10 cellular contexts compared by ENCODE assay signal in genomic region chr22:20205464-20205963, GRCh38. TPM values are rescaled to one million over a fixed set of nuclear protein-coding genes. Genes with fewer than 3 reads are reported as not detected.
DNase-seq lines count a peak whose midpoint lies in the region; ATAC-seq and TF ChIP-seq lines count a peak whose summit lies in the region.
"Had no signal": no experiment of that assay in that cellular context is flagged by ENCODE, and none has a peak within 500 bp of the region (broad histone marks: within the 10 kb centered on the region; RNA-seq: fewer than 3 reads in every experiment).

No MANE protein-coding gene starts in this region.

- WGBS in esophagus squamous epithelium, 2 donors: 90% methylated on average over 4 of the region's 15 CpGs; no CpG with 5 or more reads in 1 of the 2 donors

- intact Hi-C loops in esophagus squamous epithelium (cut with DNase I): no loop called here

- H3K9me3 ChIP-seq in RWPE2 (ENCODE audit: severe bottlenecking) (no peaks in the 10 kb centered on the region), esophagus squamous epithelium (no peaks in the 10 kb centered on the region)

- POLR2A ChIA-PET in activated CD4-positive, alpha-beta T cell treated with anti-CD3 and anti-CD28 coated beads, Interleukin-2, amount 10 ng/mL, durations not matched to agents 7 days and 5 days (lab: Charles Lee): no interaction called here

- H3K4me1 Mint-ChIP-seq in activated CD4-positive, alpha-beta T cell treated with anti-CD3 and anti-CD28 coated beads, Interleukin-2, amount 10 ng/mL, durations not matched to agents 7 days and 5 days: peaks cover 23% of the 10 kb centered on the region
- H3K4me1 Mint-ChIP-seq in stimulated activated effector memory CD8-positive, alpha-beta T cell treated with anti-CD3 and anti-CD28 coated beads, Interleukin-12 subunit alpha, Interleukin-12 subunit beta, amount 100 ng/mL, for 72 hours: peaks cover 32% of the 10 kb centered on the region

- TF ChIP-seq CTCF in RWPE2 (IDR thresholded peaks at IDR 0.05; ENCODE audit: poor library complexity, severe bottlenecking) (no peak), esophagus squamous epithelium (IDR thresholded peaks at IDR 0.05) (no peak)

- H3K27me3 Mint-ChIP-seq in activated CD4-positive, alpha-beta T cell treated with anti-CD3 and anti-CD28 coated beads, Interleukin-2, amount 10 ng/mL, durations not matched to agents 7 days and 5 days: no peaks in the 10 kb centered on the region

- ATAC-seq in RWPE2 (ENCODE audit: low read depth): no peak
- no peak for ATAC-seq in stimulated activated effector memory CD8-positive, alpha-beta T cell treated with anti-CD3 and anti-CD28 coated beads, Interleukin-12 subunit alpha, Interleukin-12 subunit beta, amount 100 ng/mL, for 72 hours

- H3K27ac ChIP-seq in RWPE2 (ENCODE audit: poor library complexity, severe bottlenecking) (peak overlapping the region; percentile 67), esophagus squamous epithelium (peak overlapping the region; percentile 84 to 90 (median 86))

- H3K4me1 ChIP-seq in RWPE2 (ENCODE audit: insufficient read depth, poor library complexity, severe bottlenecking): peaks cover 16% of the 10 kb centered on the region
- H3K4me1 ChIP-seq in esophagus squamous epithelium: peaks cover 25 to 60% (median 39%) of the 10 kb centered on the region in 3 donors

- TF ChIP-seq POLR2A in esophagus squamous epithelium (IDR thresholded peaks at IDR 0.05): no peak

- H3K4me3 ChIP-seq in RWPE2 (ENCODE audit: severe bottlenecking): peak overlapping the region; percentile 57
- peak overlapping the region in 2 of 4 donors; percentile 64 to 83 for H3K4me3 ChIP-seq in esophagus squamous epithelium

- CTCF ChIA-PET in activated CD4-positive, alpha-beta T cell treated with anti-CD3 and anti-CD28 coated beads, Interleukin-2, amount 10 ng/mL, durations not matched to agents 7 days and 5 days (lab: Charles Lee): no interaction called here

- H3K27me3 ChIP-seq in RWPE2 (ENCODE audit: insufficient read depth, poor library complexity, severe bottlenecking): no peaks in the 10 kb centered on the region
- H3K27me3 ChIP-seq in esophagus squamous epithelium: peaks cover 0 to 12% (median 0%) of the 10 kb centered on the region in 4 donors

- no peak for DNase-seq in activated CD4-positive, alpha-beta T cell treated with anti-CD3 and anti-CD28 coated beads, Interleukin-2, amount 10 ng/mL, durations not matched to agents 7 days and 5 days
- no peak for DNase-seq in activated CD4-positive, alpha-beta T cell treated with anti-CD3 and anti-CD28 coated beads for 1 hour
- no peak for DNase-seq in RWPE2 (ENCODE audit: low spot score)
- DNase-seq in esophagus squamous epithelium (lab: John Stamatoyannopoulos, UW): no peak
- DNase-seq in stimulated activated effector memory CD8-positive, alpha-beta T cell treated with anti-CD3 and anti-CD28 coated beads, Interleukin-12 subunit alpha, Interleukin-12 subunit beta, amount 100 ng/mL, for 72 hours (ENCODE audit: low spot score in 2 of 2): no peak
- no peak for DNase-seq in NCI-H2081 (lab: John Stamatoyannopoulos, UW)
- no peak for DNase-seq in SIG-M5 (lab: John Stamatoyannopoulos, UW)
- no peak for DNase-seq in stimulated activated CD8-positive, alpha-beta memory T cell treated with anti-CD3 and anti-CD28 coated beads, Interleukin-4, amount 100 ng/mL, for 48 hours
- DNase-seq: GOT3 had no signal

- peak overlapping the region; percentile 98 for H3K27ac Mint-ChIP-seq in activated CD4-positive, alpha-beta T cell treated with anti-CD3 and anti-CD28 coated beads, Interleukin-2, amount 10 ng/mL, durations not matched to agents 7 days and 5 days
- H3K27ac Mint-ChIP-seq in stimulated activated effector memory CD8-positive, alpha-beta T cell treated with anti-CD3 and anti-CD28 coated beads, Interleukin-12 subunit alpha, Interleukin-12 subunit beta, amount 100 ng/mL, for 72 hours: peak overlapping the region; percentile 93

- peak overlapping the region; percentile 91 for H3K4me3 Mint-ChIP-seq in activated CD4-positive, alpha-beta T cell treated with anti-CD3 and anti-CD28 coated beads, Interleukin-2, amount 10 ng/mL, durations not matched to agents 7 days and 5 days
- H3K4me3 Mint-ChIP-seq in stimulated activated effector memory CD8-positive, alpha-beta T cell treated with anti-CD3 and anti-CD28 coated beads, Interleukin-12 subunit alpha, Interleukin-12 subunit beta, amount 100 ng/mL, for 72 hours: peak overlapping the region; percentile 80

- H3K36me3 Mint-ChIP-seq in activated CD4-positive, alpha-beta T cell treated with anti-CD3 and anti-CD28 coated beads, Interleukin-2, amount 10 ng/mL, durations not matched to agents 7 days and 5 days (ENCODE audit: low read depth): no peaks in the 10 kb centered on the region
- H3K36me3 Mint-ChIP-seq in stimulated activated effector memory CD8-positive, alpha-beta T cell treated with anti-CD3 and anti-CD28 coated beads, Interleukin-12 subunit alpha, Interleukin-12 subunit beta, amount 100 ng/mL, for 72 hours: no peaks in the 10 kb centered on the region

- H3K36me3 ChIP-seq in RWPE2 (ENCODE audit: low read depth) (no peaks in the 10 kb centered on the region), esophagus squamous epithelium (no peaks in the 10 kb centered on the region)

- no peaks in the 10 kb centered on the region for H3K9me3 Mint-ChIP-seq in activated CD4-positive, alpha-beta T cell treated with anti-CD3 and anti-CD28 coated beads, Interleukin-2, amount 10 ng/mL, durations not matched to agents 7 days and 5 days
- H3K9me3 Mint-ChIP-seq in stimulated activated effector memory CD8-positive, alpha-beta T cell treated with anti-CD3 and anti-CD28 coated beads, Interleukin-12 subunit alpha, Interleukin-12 subunit beta, amount 100 ng/mL, for 72 hours: no peaks in the 10 kb centered on the region

RNA-seq across cellular contexts. Expression of gene CCDC188, which starts 54.7 kb away (rescaled TPM):
- total RNA-seq in activated CD4-positive, alpha-beta T cell treated with anti-CD3 and anti-CD28 coated beads, Interleukin-2, amount 10 ng/mL, durations not matched to agents 7 days and 5 days: under 1 TPM; 0.12 to 0.23 TPM
- 1 to 10 TPM in 1 of 4 donors, not detected in 3; 2.1 TPM for total RNA-seq in esophagus squamous epithelium
- total RNA-seq: activated CD8-positive, alpha-beta memory T cell treated with anti-CD3 and anti-CD28 coated beads for 36 hours had no signal
